ENCODE assay signal across 9 cellular contexts in the genomic region with DNA sequence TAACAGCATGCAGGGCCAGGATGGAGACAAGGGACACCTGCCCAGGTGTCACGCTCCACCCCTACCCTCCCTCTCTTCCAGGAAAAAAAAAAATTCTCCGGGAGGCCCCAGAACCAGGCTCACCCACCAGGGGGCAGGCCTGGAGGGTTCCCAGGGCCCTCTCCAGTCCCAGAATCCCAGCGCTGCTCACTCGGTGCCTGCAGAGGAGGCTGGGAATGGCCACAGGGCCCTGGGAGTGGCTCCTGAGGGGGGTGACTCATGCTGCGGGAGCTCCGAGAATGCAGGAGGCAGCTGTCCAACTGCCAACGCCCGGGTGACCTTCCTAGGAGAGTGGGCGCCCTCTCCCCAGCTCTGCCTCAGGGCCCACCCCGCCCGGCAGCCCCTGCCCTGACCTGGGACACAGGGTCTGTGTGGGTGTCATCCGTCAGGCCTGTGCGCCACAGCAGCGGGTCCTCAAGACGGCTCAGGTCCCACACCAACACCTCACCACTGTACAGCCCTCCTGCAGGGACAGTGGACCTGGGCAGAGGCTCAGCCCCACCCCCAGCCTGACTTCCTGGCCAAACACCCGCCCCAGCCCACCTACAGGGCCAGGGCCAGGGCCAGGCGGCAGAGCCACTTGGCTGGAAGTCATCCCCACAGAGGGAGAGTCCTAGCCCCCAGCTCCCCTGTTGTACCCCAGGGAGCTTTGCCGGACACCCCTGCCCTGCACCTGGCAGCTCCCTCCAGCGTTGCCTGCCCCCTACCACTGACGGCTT. TPM values are rescaled to one million over a fixed set of nuclear protein-coding genes. Genes with fewer than 3 reads are reported as not detected.
A peak's percentile ranks its signal among the peaks of the same experiment; 100 is the strongest.
DNase-seq lines count a peak whose midpoint lies in the region; ATAC-seq, FAIRE-seq and TF ChIP-seq lines count a peak whose summit lies in the region.
"Had no signal": no experiment of that assay in that cellular context is flagged by ENCODE, and none has a peak within 500 bp of the region (broad histone marks: within the 10 kb centered on the region; RNA-seq: fewer than 3 reads in every experiment).

No MANE protein-coding gene starts in this region.

- no peaks in the 10 kb centered on the region for H3K9me3 Mint-ChIP-seq in activated CD8-positive, alpha-beta T cell treated with anti-CD3 and anti-CD28 coated beads for 36 hours
- H3K9me3 Mint-ChIP-seq: IgD-negative memory B cell had no signal

- TF ChIP-seq POLR2A in GM12891 (IDR thresholded peaks at IDR 0.05; ENCODE audit: low read depth, low read length) = no peak

- H3K4me3 ChIP-seq in retinal pigment epithelial cell (ENCODE audit: low read length) = peak overlapping the region; percentile 17

- intact Hi-C loops in activated CD8-positive, alpha-beta T cell treated with anti-CD3 and anti-CD28 coated beads for 36 hours (cut with micrococcal nuclease) = no loop called here
- intact Hi-C loops in left cardiac atrium (cut with DNase I) = loop anchor here (5.0 to 10.0 kb wide), 2 partner anchors 47 to 49 kb away; a partner anchor contains a TSS

- ATAC-seq in activated CD8-positive, alpha-beta T cell treated with anti-CD3 and anti-CD28 coated beads for 36 hours = no peak
- ATAC-seq in left cardiac atrium (peak; percentile 91 to 94), GM21423 (IDR thresholded peaks at IDR 0.05; ENCODE audit: unreplicated experiment) (no peak)

- TF ChIP-seq CTCF in LNCAP (IDR thresholded peaks at IDR 0.05) = peak; percentile 42
- TF ChIP-seq CTCF in activated CD8-positive, alpha-beta T cell treated with anti-CD3 and anti-CD28 coated beads for 36 hours (IDR thresholded peaks at IDR 0.05) = peak; percentile 21
- TF ChIP-seq CTCF in retinal pigment epithelial cell (conservative IDR thresholded peaks at IDR 0.05; ENCODE audit: low read depth, low read length) = peak; percentile 85
- no peak for TF ChIP-seq CTCF in GM10248 (IDR thresholded peaks at IDR 0.05; ENCODE audit: control extremely low read depth, extremely low read depth, low read depth, missing control alignments)

- no peak overlapping the region for H3K27ac Mint-ChIP-seq in activated CD8-positive, alpha-beta T cell treated with anti-CD3 and anti-CD28 coated beads for 36 hours

- no peak overlapping the region for H3K4me3 Mint-ChIP-seq in activated CD8-positive, alpha-beta T cell treated with anti-CD3 and anti-CD28 coated beads for 36 hours
- H3K4me3 Mint-ChIP-seq: IgD-negative memory B cell had no signal

- peaks cover 15% of the 10 kb centered on the region for H3K36me3 Mint-ChIP-seq in activated CD8-positive, alpha-beta T cell treated with anti-CD3 and anti-CD28 coated beads for 36 hours (ENCODE audit: low read depth)

- no peak for FAIRE-seq in GM12891 (lab: Jason Lieb, UNC)

- CTCF ChIA-PET in activated CD8-positive, alpha-beta T cell treated with anti-CD3 and anti-CD28 coated beads for 36 hours (lab: Charles Lee) = interaction anchor here (1.0 kb wide), 1 partner anchor 216 kb away, joined by 3 read pairs; no protein-coding TSS in a partner anchor
- CTCF ChIA-PET in GM10248 (lab: Yijun Ruan, JAX) = interaction anchor here (1.1 to 1.8 kb wide), 2 partner anchors 11 to 67 kb away, joined by 3 to 4 read pairs; a partner anchor contains a TSS

- no peaks in the 10 kb centered on the region for H3K27me3 Mint-ChIP-seq in activated CD8-positive, alpha-beta T cell treated with anti-CD3 and anti-CD28 coated beads for 36 hours
- H3K27me3 Mint-ChIP-seq: IgD-negative memory B cell had no signal

- peak; percentile 12 for DNase-seq in DMS114 treated with DMSO at 0.1 percent for 48 hours (lab: John Stamatoyannopoulos, UW; ENCODE audit: unreplicated experiment)
- no peak for DNase-seq in activated CD8-positive, alpha-beta T cell treated with anti-CD3 and anti-CD28 coated beads for 36 hours
- DNase-seq in left cardiac atrium = peak; percentile 94
- DNase-seq in retinal pigment epithelial cell (ENCODE audit: low read depth) = peak; percentile 92
- no peak for DNase-seq in GM12891 (ENCODE audit: insufficient read length, low spot score)
- no peak for DNase-seq in GM10248 (ENCODE audit: extremely low spot score)

- POLR2A ChIA-PET in activated CD8-positive, alpha-beta T cell treated with anti-CD3 and anti-CD28 coated beads for 36 hours (lab: Charles Lee) = no interaction called here
- POLR2A ChIA-PET in GM10248 (lab: Yijun Ruan, JAX) = no interaction called here

- H3K4me1 Mint-ChIP-seq in activated CD8-positive, alpha-beta T cell treated with anti-CD3 and anti-CD28 coated beads for 36 hours (ENCODE audit: low read depth) = no peaks in the 10 kb centered on the region

TF ChIP-seq in GM12891, 5 proteins besides CTCF, POLR2A, EP300 and RAD21:
- TF ChIP-seq TAF1 (IDR thresholded peaks at IDR 0.05; ENCODE audit: low read depth, low read length) = no peak

RNA-seq across cellular contexts. Expression of a gene that starts 21.2 kb away (rescaled TPM):
- total RNA-seq in activated CD8-positive, alpha-beta T cell treated with anti-CD3 and anti-CD28 coated beads for 36 hours = 10 to 100 TPM; 24.3 to 25.6 TPM
- 10 to 100 TPM; 12.8 to 20.3 TPM for total RNA-seq in left cardiac atrium
- polyA plus RNA-seq in GM12891 (2012; ENCODE audit: low read depth, missing spikeins) = 29.0 TPM

RNA-seq across cellular contexts. Expression of a gene that starts 53.6 kb away (rescaled TPM):
- total RNA-seq in activated CD8-positive, alpha-beta T cell treated with anti-CD3 and anti-CD28 coated beads for 36 hours = 100 to 1,000 TPM; 749 to 755 TPM
- 100 to 1,000 TPM; 158 to 191 TPM for total RNA-seq in left cardiac atrium
- polyA plus RNA-seq in GM12891 (2012; ENCODE audit: low read depth, missing spikeins) = 292 TPM

Comparison
In these comparisons a context has a peak if more than half of its experiments do, and no peak if none do; other contexts are left out.
1. DNase-seq: peak in DMS114 treated with DMSO at 0.1 percent for 48 hours (single experiment), left cardiac atrium (single experiment) and retinal pigment epithelial cell (single experiment); none in activated CD8-positive, alpha-beta T cell treated with anti-CD3 and anti-CD28 coated beads for 36 hours (single experiment), GM12891 (single experiment) and GM10248 (single experiment).
2. ATAC-seq: peak in left cardiac atrium (2 of 2); none in activated CD8-positive, alpha-beta T cell treated with anti-CD3 and anti-CD28 coated beads for 36 hours (single experiment) and GM21423 (single experiment).